Comparison of ENCODE assay signal across 8 cellular contexts in the genomic region with DNA sequence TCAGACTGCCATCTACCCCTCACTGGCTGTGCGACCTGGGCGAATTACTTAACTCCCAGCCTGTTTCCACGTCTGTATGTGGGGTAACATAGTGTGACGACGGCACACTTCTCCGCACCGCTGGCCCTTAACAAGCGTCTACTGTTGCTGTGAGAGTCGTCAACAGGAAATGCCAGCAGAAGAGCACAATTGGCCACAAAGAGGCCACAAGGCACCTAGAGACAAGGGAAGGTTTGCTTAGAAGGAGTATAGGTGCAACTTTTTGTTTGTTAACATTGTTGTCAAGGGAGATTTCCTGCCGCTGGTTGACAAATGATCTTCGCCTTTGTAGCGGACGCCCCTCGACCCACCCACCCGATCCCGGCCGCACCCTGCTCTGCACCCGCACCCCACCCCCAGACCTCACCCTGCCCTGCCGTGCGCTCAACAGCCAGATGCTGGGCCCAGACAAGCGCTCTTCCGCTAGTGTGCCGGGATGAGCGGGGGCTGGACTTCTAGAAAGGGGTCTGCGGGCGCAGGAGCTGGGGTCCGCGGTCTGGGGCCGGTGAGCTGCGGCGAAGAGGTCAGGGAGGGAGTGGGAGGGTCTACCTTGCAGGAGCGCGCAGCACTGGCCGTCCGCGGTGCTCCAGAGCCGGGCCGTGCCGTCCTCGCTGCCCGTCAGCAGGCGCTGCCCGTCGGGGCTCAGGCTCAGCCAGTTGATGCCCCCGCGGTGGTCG. TPM values are rescaled to one million over a fixed set of nuclear protein-coding genes. Genes with fewer than 3 reads are reported as not detected.
DNase-seq lines count a peak whose midpoint lies in the region; ATAC-seq, FAIRE-seq and TF ChIP-seq lines count a peak whose summit lies in the region.

No MANE protein-coding gene starts in this region.

- H3K36me3 ChIP-seq in HepG2 (replicated peaks in 1 of 2; ENCODE audit: control insufficient read depth in 1 of 2, insufficient read depth in 2 of 2, low read length in 2 of 2): no peaks in the 10 kb centered on the region
- no peaks in the 10 kb centered on the region for H3K36me3 ChIP-seq in testis (ENCODE audit: low read depth, missing control alignments)

- TF ChIP-seq EP300 in HepG2 (IDR thresholded peaks at IDR 0.05; ENCODE audit: low read depth in 2 of 2, low read length in 2 of 2): no peak
- no peak for TF ChIP-seq EP300 in HepG2 (CRISPR knock-in tag; IDR thresholded peaks at IDR 0.05; ENCODE audit: borderline replicate concordance)

- no peak for TF ChIP-seq RAD21 in HepG2 (CRISPR knock-in tag; IDR thresholded peaks at IDR 0.05)

- intact Hi-C loops in HepG2 (cut with micrococcal nuclease; ENCODE audit: unreplicated experiment) (loop anchor here (5.0 kb wide), 1 partner anchor 38 kb away; no protein-coding TSS in a partner anchor), testis (cut with DNase I; ENCODE audit: low total_unique reads) (no loop called here)

- H3K27ac ChIP-seq in HepG2 (ENCODE audit: extremely low read length, insufficient read depth, low read length) (peak overlapping the region; percentile 46), testis (peak overlapping the region; percentile 17 to 26), RWPE1 (no peak overlapping the region)

- no peaks in the 10 kb centered on the region for H3K79me2 ChIP-seq in HepG2 (ENCODE audit: insufficient read depth, low read length)

- WGBS in HepG2 (ENCODE audit: low lambda C conversion rate): 20% methylated on average over 13 of the region's 47 CpGs
- WGBS in testis, 2 donors: 28 to 37% methylated on average over 15 to 43 of the region's 47 CpGs

- H4K20me1 ChIP-seq in HepG2 (ENCODE audit: insufficient read depth, low read length): no peaks in the 10 kb centered on the region

- ATAC-seq in GM19397 (IDR thresholded peaks at IDR 0.05; ENCODE audit: unreplicated experiment) (peak; percentile 62), HepG2 (peak; percentile 56), HG02870 (IDR thresholded peaks at IDR 0.05; ENCODE audit: unreplicated experiment) (no peak)

- no TSS peak for BruUV-seq in HepG2 (replicated peaks; lab: Mats Ljungman, UMichigan)

- POLR2A ChIA-PET in HepG2 (lab: Yijun Ruan, JAX) (no interaction called here), RWPE1 (lab: Yijun Ruan, JAX; ENCODE audit: low non-redundant PET) (no interaction called here)

- H2AFZ ChIP-seq in HepG2 (ENCODE audit: low read length): no peak overlapping the region

- peak overlapping the region; percentile 74 for H3K4me2 ChIP-seq in HepG2 (ENCODE audit: low read depth, low read length)

- peaks cover 2 to 59% of the 10 kb centered on the region in 2 experiments for H3K27me3 ChIP-seq in HepG2 (ENCODE audit: control insufficient read depth in 1 of 2, insufficient read depth in 2 of 2, low read length in 2 of 2)
- H3K27me3 ChIP-seq in testis: no peaks in the 10 kb centered on the region

- FAIRE-seq in HepG2 (lab: Jason Lieb, UNC): no peak

- peak; percentile 20 for DNase-seq in NCI-H2029 treated with DMSO at 0.1 percent for 48 hours (lab: John Stamatoyannopoulos, UW)
- peak; percentile 76 for DNase-seq in astrocyte of the hippocampus (ENCODE audit: low read depth, low spot score)
- DNase-seq in HepG2 (ENCODE audit: low spot score): peak; percentile 66
- DNase-seq in testis: no peak
- no peak for DNase-seq in RWPE1 (ENCODE audit: low spot score)
- no peak for DNase-seq in stimulated activated CD4-positive, alpha-beta T cell treated with anti-CD3 and anti-CD28 coated beads, Interleukin-4, amount 100 ng/mL, for 1 hour

- peak overlapping the region; percentile 58; the same call in 1 of the 2 replicates for H3K9ac ChIP-seq in HepG2 (ENCODE audit: insufficient read depth, low read depth, low read length)

- H3K9me3 ChIP-seq in HepG2 (ENCODE audit: low read length) (no peaks in the 10 kb centered on the region), testis (no peaks in the 10 kb centered on the region)

- no peak for TF ChIP-seq POLR2A in HepG2 (IDR thresholded peaks at IDR 0.05; ENCODE audit: insufficient read depth in 1 of 2, low read depth in 2 of 2, low read length in 2 of 2)
- no peak for TF ChIP-seq POLR2A in testis (IDR thresholded peaks at IDR 0.05)

- in situ Hi-C loops in HepG2 (cut with HindIII; ENCODE audit: extremely low pct_ligation_motif_present, low pct_unique_long_range_greater_than_20kb): no loop called here

- TF ChIP-seq CTCF in HepG2 (CRISPR knock-in tag; IDR thresholded peaks at IDR 0.05): peak; percentile 42
- TF ChIP-seq CTCF in testis (IDR thresholded peaks at IDR 0.05): no peak
- TF ChIP-seq CTCF in RWPE1 (conservative IDR thresholded peaks at IDR 0.05; ENCODE audit: low read depth): no peak

- peaks cover 57% of the 10 kb centered on the region for H3K4me1 ChIP-seq in HepG2 (ENCODE audit: insufficient read depth, low read length)
- peaks cover 10% of the 10 kb centered on the region for H3K4me1 ChIP-seq in testis

- H3K4me3 ChIP-seq in HepG2 (replicated peaks in 1 of 3; ENCODE audit: insufficient read depth in 1 of 3, low read depth in 2 of 3, low read length in 3 of 3) (peak overlapping the region in 2 of 3 experiments; percentile 65 to 76; a peak in 3 of 6 replicates), testis (peak overlapping the region; percentile 65 to 66)

- CTCF ChIA-PET in HepG2 (lab: Yijun Ruan, JAX; ENCODE audit: low intra/inter-chr PET ratio, low total read pairs) (no interaction called here), RWPE1 (lab: Yijun Ruan, JAX) (interaction anchor here (0.6 kb wide), 1 partner anchor 15 kb away, joined by 3 read pairs; no protein-coding TSS in a partner anchor)

TF ChIP-seq in HepG2, 621 proteins besides CTCF, POLR2A, EP300 and RAD21 (continues in another document):
- TF ChIP-seq TEF (CRISPR knock-in tag; IDR thresholded peaks at IDR 0.05) (no peak), PHF20 (CRISPR knock-in tag; IDR thresholded peaks at IDR 0.05) (no peak)

RNA-seq across cellular contexts. Expression of gene WDR86, which starts 0.8 kb away (rescaled TPM):
- total RNA-seq in HepG2 (2016; rRNA removed; fragmentation: Illumina TruSeq; extraction: Trizol) (0.11 TPM in 1 of 2 replicates, not detected in the other), testis (10 to 100 TPM in 1 of 2 donors, 1 to 10 TPM in 1; 9.6 to 20.3 TPM)
- not detected in 2 replicates for total RNA-seq in HepG2 (2016; cell fraction: cytosol; rRNA removed; fragmentation: Illumina TruSeq; extraction: Trizol; ENCODE audit: low read depth)
- total RNA-seq in HepG2 (2016; cell fraction: insoluble cytoplasmic fraction; rRNA removed; fragmentation: Illumina TruSeq; extraction: Trizol): not detected in 2 replicates
- 0.24 TPM in 1 of 2 replicates, not detected in the other for total RNA-seq in HepG2 (2016; cell fraction: membrane; rRNA removed; fragmentation: Illumina TruSeq; extraction: Trizol)
- total RNA-seq in HepG2 (2016; cell fraction: nucleus; rRNA removed; fragmentation: Illumina TruSeq; extraction: Trizol): 0.50 TPM in 1 of 2 replicates, not detected in the other
- polyA plus RNA-seq in HepG2 (2011; rRNA removed) (2.9 and 4.3 TPM in 2 replicates), testis (ENCODE audit: insufficient read depth, low read depth, low replicate concordance) (2.8 TPM)
- 1.2 and 2.5 TPM in 2 replicates for polyA plus RNA-seq in HepG2 (2011; cell fraction: cytosol; rRNA removed)
- 22.1 and 28.5 TPM in 2 replicates for polyA plus RNA-seq in HepG2 (2011; cell fraction: nucleus; rRNA removed)
- 1.7 and 1.9 TPM in 2 replicates for polyA plus RNA-seq in HepG2 (2012)
- polyA plus RNA-seq in HepG2 (2016; cell fraction: cytosol; fragmentation: Illumina TruSeq; extraction: Trizol; ENCODE audit: low read depth): 0.14 TPM in 1 of 2 replicates, not detected in the other
- polyA plus RNA-seq in HepG2 (2016; cell fraction: insoluble cytoplasmic fraction; fragmentation: Illumina TruSeq; extraction: Trizol; ENCODE audit: low read depth): not detected in 2 replicates
- polyA plus RNA-seq in HepG2 (2016; cell fraction: membrane; fragmentation: Illumina TruSeq; extraction: Trizol; ENCODE audit: low read depth): 0.15 and 0.16 TPM in 2 replicates
- polyA plus RNA-seq in HepG2 (2016; cell fraction: nucleus; fragmentation: Illumina TruSeq; extraction: Trizol; ENCODE audit: insufficient read depth, low read depth): 0.61 TPM in 1 of 2 replicates, not detected in the other
- polyA minus RNA-seq in HepG2 (2011; rRNA and poly(A)+ RNA removed; ENCODE audit: low replicate concordance): 3.2 TPM in 1 of 2 replicates, not detected in the other
- 0.59 and 1.6 TPM in 2 replicates for polyA minus RNA-seq in HepG2 (2011; cell fraction: cytosol; rRNA and poly(A)+ RNA removed)
- polyA minus RNA-seq in HepG2 (2011; cell fraction: nucleus; rRNA and poly(A)+ RNA removed): 5.0 TPM in 2 replicates

RNA-seq across cellular contexts. Expression of gene CRYGN, which starts 30.9 kb away (rescaled TPM):
- total RNA-seq in HepG2 (2016; rRNA removed; fragmentation: Illumina TruSeq; extraction: Trizol) (not detected in 2 replicates), testis (1 to 10 TPM in 1 of 2 donors, under 1 TPM in 1; 0.62 to 1.7 TPM)
- total RNA-seq in HepG2 (2016; cell fraction: cytosol; rRNA removed; fragmentation: Illumina TruSeq; extraction: Trizol; ENCODE audit: low read depth): not detected in 2 replicates
- total RNA-seq in HepG2 (2016; cell fraction: insoluble cytoplasmic fraction; rRNA removed; fragmentation: Illumina TruSeq; extraction: Trizol): not detected in 2 replicates
- total RNA-seq in HepG2 (2016; cell fraction: membrane; rRNA removed; fragmentation: Illumina TruSeq; extraction: Trizol): not detected in 2 replicates
- total RNA-seq in HepG2 (2016; cell fraction: nucleus; rRNA removed; fragmentation: Illumina TruSeq; extraction: Trizol): not detected in 2 replicates
- polyA plus RNA-seq in HepG2 (2011; rRNA removed) (0.11 TPM in 1 of 2 replicates, not detected in the other), testis (ENCODE audit: insufficient read depth, low read depth, low replicate concordance) (0.44 TPM)
- not detected in 2 replicates for polyA plus RNA-seq in HepG2 (2011; cell fraction: cytosol; rRNA removed)
- polyA plus RNA-seq in HepG2 (2011; cell fraction: nucleus; rRNA removed): 0.14 and 0.18 TPM in 2 replicates
- not detected in 2 replicates for polyA plus RNA-seq in HepG2 (2012)
- polyA plus RNA-seq in HepG2 (2016; cell fraction: cytosol; fragmentation: Illumina TruSeq; extraction: Trizol; ENCODE audit: low read depth): not detected in 2 replicates
- not detected in 2 replicates for polyA plus RNA-seq in HepG2 (2016; cell fraction: insoluble cytoplasmic fraction; fragmentation: Illumina TruSeq; extraction: Trizol; ENCODE audit: low read depth)
- polyA plus RNA-seq in HepG2 (2016; cell fraction: membrane; fragmentation: Illumina TruSeq; extraction: Trizol; ENCODE audit: low read depth): not detected in 2 replicates
- polyA plus RNA-seq in HepG2 (2016; cell fraction: nucleus; fragmentation: Illumina TruSeq; extraction: Trizol; ENCODE audit: insufficient read depth, low read depth): not detected in 2 replicates
- polyA minus RNA-seq in HepG2 (2011; rRNA and poly(A)+ RNA removed; ENCODE audit: low replicate concordance): 0.07 TPM in 1 of 2 replicates, not detected in the other
- polyA minus RNA-seq in HepG2 (2011; cell fraction: cytosol; rRNA and poly(A)+ RNA removed): not detected in 2 replicates
- not detected in 2 replicates for polyA minus RNA-seq in HepG2 (2011; cell fraction: nucleus; rRNA and poly(A)+ RNA removed)

Comparison
In these comparisons a context has a peak if more than half of its experiments do, and no peak if none do; other contexts are left out.
1. DNase-seq: peak in NCI-H2029 treated with DMSO at 0.1 percent for 48 hours (single experiment), astrocyte of the hippocampus (single experiment) and HepG2 (single experiment); none in testis (single experiment), RWPE1 (single experiment) and stimulated activated CD4-positive, alpha-beta T cell treated with anti-CD3 and anti-CD28 coated beads, Interleukin-4, amount 100 ng/mL, for 1 hour (single experiment).
2. RNA of gene WDR86, which starts 0.8 kb away (total RNA-seq): 9.6 to 20.3 TPM in testis; 0.11 to 0.50 TPM in HepG2; every median in the first group is over 4 times any median in the second.